1 cellular context compared by ENCODE assay signal in the genomic region with DNA sequence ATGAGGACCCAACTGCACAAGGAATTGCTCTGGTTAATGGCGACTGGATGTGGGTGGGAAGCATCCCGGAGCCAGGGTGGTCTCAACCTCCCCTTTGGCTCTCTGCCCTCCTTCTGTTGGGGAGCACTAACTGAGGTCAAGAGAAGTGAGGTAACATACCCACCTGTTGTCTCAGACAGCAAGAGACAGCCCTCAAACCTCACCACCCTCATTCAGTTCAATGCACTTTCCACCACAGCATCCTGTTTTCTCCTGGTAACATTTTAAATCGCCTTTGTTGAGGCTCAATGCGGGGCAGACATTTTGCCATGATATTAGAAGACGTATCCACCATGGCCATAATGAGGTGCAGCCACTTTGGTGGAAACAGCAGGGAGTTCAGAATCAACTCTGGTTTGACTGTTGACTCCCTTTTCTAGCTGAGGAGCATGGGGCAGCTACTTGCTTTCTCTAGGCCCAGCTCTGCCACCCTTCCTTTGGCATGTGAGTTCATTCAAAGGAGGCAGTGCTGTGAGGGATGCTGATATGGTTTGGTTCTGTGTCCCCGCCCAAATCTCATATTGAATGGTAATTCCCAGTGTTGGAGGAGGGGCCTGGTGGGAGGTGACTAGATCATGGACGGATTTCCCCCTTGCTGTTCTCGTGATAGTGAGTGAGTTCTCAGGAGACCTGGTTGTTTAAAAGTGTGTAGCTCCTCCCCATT.
TF ChIP-seq lines count a peak whose summit lies in the region.

No MANE protein-coding gene starts in this region.

TF ChIP-seq in IMR-90, 13 proteins besides CTCF, POLR2A, EP300 and RAD21 (continued from another document):
- TF ChIP-seq ELK1 (IDR thresholded peaks at IDR 0.05; ENCODE audit: borderline replicate concordance, low read depth, low read length): no peak
- no peak for TF ChIP-seq CEBPB (IDR thresholded peaks at IDR 0.05; ENCODE audit: low read depth, low read length)
- TF ChIP-seq MAFK (IDR thresholded peaks at IDR 0.05; ENCODE audit: low read depth, low read length): no peak
- no peak for TF ChIP-seq RCOR1 (IDR thresholded peaks at IDR 0.05; ENCODE audit: insufficient replicate concordance, low read length)
- no peak for TF ChIP-seq NFE2L2 (IDR thresholded peaks at IDR 0.05; ENCODE audit: low read depth, low read length)
- TF ChIP-seq MAZ (IDR thresholded peaks at IDR 0.05; ENCODE audit: borderline replicate concordance, low read depth, low read length): no peak
TF ChIP-seq in IMR-90: peak in this region for 0.
